2 cellular contexts compared by ENCODE assay signal in genomic region chr11:11946878-11947277, GRCh38.
TF ChIP-seq lines count a peak whose summit lies in the region.

No MANE protein-coding gene starts in this region.

TF ChIP-seq in SK-N-SH, 30 proteins besides CTCF, POLR2A, EP300 and RAD21:
- no peak for TF ChIP-seq CHD2 (IDR thresholded peaks at IDR 0.05; ENCODE audit: low read length, partially characterized antibody)

TF ChIP-seq in SK-N-SH treated with all-trans-retinoic acid at 6 μM for 48 hours, 23 proteins besides CTCF, POLR2A, EP300 and RAD21:
- no peak for TF ChIP-seq GLIS3 (CRISPR knock-in tag; IDR thresholded peaks at IDR 0.05)
- no peak for TF ChIP-seq CSRNP3 (CRISPR knock-in tag; IDR thresholded peaks at IDR 0.05)
- no peak for TF ChIP-seq SNAI2 (CRISPR knock-in tag; IDR thresholded peaks at IDR 0.05)
- TF ChIP-seq ESRRG (CRISPR knock-in tag; IDR thresholded peaks at IDR 0.05): no peak
- TF ChIP-seq ZC3H10 (CRISPR knock-in tag; IDR thresholded peaks at IDR 0.05): no peak
- TF ChIP-seq TSHZ2 (CRISPR knock-in tag; IDR thresholded peaks at IDR 0.05): no peak
- no peak for TF ChIP-seq PPARA (CRISPR knock-in tag; IDR thresholded peaks at IDR 0.05; ENCODE audit: borderline replicate concordance)
- no peak for TF ChIP-seq ARNTL (CRISPR knock-in tag; IDR thresholded peaks at IDR 0.05; ENCODE audit: borderline replicate concordance, low read depth)
- TF ChIP-seq CREB5 (CRISPR knock-in tag; IDR thresholded peaks at IDR 0.05; ENCODE audit: low read depth): no peak
- TF ChIP-seq ZNF565 (CRISPR knock-in tag; conservative IDR thresholded peaks at IDR 0.05; ENCODE audit: low read depth): no peak
- TF ChIP-seq ZNF70 (CRISPR knock-in tag; IDR thresholded peaks at IDR 0.05): no peak
- no peak for TF ChIP-seq ZFP3 (CRISPR knock-in tag; IDR thresholded peaks at IDR 0.05)
- no peak for TF ChIP-seq ISL1 (CRISPR knock-in tag; IDR thresholded peaks at IDR 0.05)
- no peak for TF ChIP-seq PATZ1 (CRISPR knock-in tag; IDR thresholded peaks at IDR 0.05; ENCODE audit: borderline replicate concordance)
